In the genomic region with DNA sequence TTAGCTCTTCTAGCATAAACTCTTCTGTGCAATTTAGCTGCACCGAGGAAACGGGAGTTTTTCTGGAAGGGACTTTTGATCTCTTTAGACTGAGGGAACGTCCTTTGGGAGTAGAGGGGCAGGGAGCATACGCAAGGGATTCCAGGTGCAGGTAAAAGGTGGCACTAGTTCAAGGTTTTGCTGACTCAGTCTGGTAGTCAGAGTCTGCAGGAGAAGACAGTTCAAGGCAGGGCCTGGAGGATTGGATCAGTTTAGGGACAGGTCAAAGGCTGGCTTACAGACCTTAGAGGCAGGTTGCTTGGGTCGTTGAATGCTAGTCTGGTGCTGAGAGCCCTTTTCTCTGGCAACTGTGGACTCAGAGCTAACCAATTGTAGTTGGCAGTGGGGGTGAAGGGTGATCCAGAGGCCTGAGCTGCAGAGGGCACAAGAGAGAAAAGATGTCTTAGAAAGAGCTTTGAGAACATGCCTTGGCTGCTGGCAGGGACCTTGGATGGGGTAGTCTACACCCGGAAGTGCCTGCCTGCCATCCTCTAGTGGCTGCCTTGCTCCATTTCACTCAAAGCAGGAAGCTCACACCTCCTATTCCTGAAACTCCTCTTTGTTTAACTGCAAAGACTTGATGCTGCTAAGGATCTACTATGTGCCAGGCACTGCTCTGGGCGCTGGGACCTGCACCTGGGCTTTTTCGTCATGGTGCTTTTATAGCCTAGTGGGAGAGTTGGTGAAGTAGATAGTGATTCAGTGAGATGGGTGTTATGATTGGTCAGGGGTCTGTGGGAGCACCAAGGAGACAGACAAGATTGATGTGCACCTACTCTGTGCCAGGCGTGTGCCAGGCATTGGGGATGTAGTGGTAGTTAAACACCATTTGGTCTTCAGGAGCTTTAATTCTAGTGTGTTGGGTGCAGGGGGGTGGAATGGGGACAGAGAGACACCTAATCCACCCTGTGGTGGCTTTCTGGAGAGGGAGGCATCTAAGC, we compare ENCODE assay signal across 8 cellular contexts. TPM values are rescaled to one million over a fixed set of nuclear protein-coding genes. Genes with fewer than 3 reads are reported as not detected.
DNase-seq lines count a peak whose midpoint lies in the region; ATAC-seq, FAIRE-seq and TF ChIP-seq lines count a peak whose summit lies in the region.

No MANE protein-coding gene starts in this region.

- H3K36me3 Mint-ChIP-seq in activated CD8-positive, alpha-beta T cell treated with anti-CD3 and anti-CD28 coated beads, Interleukin-2, amount 10 ng/mL, durations not matched to agents 7 days and 5 days (ENCODE audit: low read depth): peaks cover 35% of the 10 kb centered on the region

- H3K9me3 ChIP-seq in HepG2 (ENCODE audit: low read length) (peaks cover 17% of the 10 kb centered on the region), pancreas (no peaks in the 10 kb centered on the region)

- no peaks in the 10 kb centered on the region for H3K79me2 ChIP-seq in HepG2 (ENCODE audit: insufficient read depth, low read length)

- H3K36me3 ChIP-seq in HepG2 (replicated peaks in 1 of 2; ENCODE audit: control insufficient read depth in 1 of 2, insufficient read depth in 2 of 2, low read length in 2 of 2) (no peaks in the 10 kb centered on the region), pancreas (no peaks in the 10 kb centered on the region)

- H3K4me3 Mint-ChIP-seq in activated CD8-positive, alpha-beta T cell treated with anti-CD3 and anti-CD28 coated beads, Interleukin-2, amount 10 ng/mL, durations not matched to agents 7 days and 5 days: peak overlapping the region; percentile 97

- peaks cover 65% of the 10 kb centered on the region for H3K4me1 Mint-ChIP-seq in activated CD8-positive, alpha-beta T cell treated with anti-CD3 and anti-CD28 coated beads, Interleukin-2, amount 10 ng/mL, durations not matched to agents 7 days and 5 days (ENCODE audit: low read depth)

- H3K4me2 ChIP-seq in HepG2 (ENCODE audit: low read depth, low read length): no peak overlapping the region

- no peak for TF ChIP-seq POLR2A in HepG2 (IDR thresholded peaks at IDR 0.05; ENCODE audit: insufficient read depth in 1 of 2, low read depth in 2 of 2, low read length in 2 of 2)

- no peak for TF ChIP-seq RAD21 in HepG2 (CRISPR knock-in tag; IDR thresholded peaks at IDR 0.05)

- 56% methylated on average over 9 of the region's 9 CpGs for whole genome bisulfite sequencing in HepG2 (ENCODE audit: low lambda C conversion rate)
- WGBS in pancreas, 2 donors: 59 to 63% methylated on average over 9 of the region's 9 CpGs

- DNase-seq in AG04449 (ENCODE audit: low read depth, low spot score): no peak
- DNase-seq in GM19239 (ENCODE audit: insufficient read length, low spot score): peak; percentile 37
- peak; percentile 63 for DNase-seq in activated CD8-positive, alpha-beta T cell treated with anti-CD3 and anti-CD28 coated beads, Interleukin-2, amount 10 ng/mL, durations not matched to agents 7 days and 5 days
- no peak for DNase-seq in HepG2 (ENCODE audit: low spot score)
- no peak for DNase-seq in pancreas
- DNase-seq in activated CD4-positive, CD25-positive, alpha-beta regulatory T cell treated with anti-CD3 and anti-CD28 coated beads, Interleukin-2, amount 50 U/mL, for 72 hours: no peak
- DNase-seq in T-helper 9 cell: no peak

- H3K27ac ChIP-seq in HepG2 (ENCODE audit: extremely low read length, insufficient read depth, low read length) (no peak overlapping the region), pancreas (peak overlapping the region in 1 of 4 donors; percentile 93)

- H3K4me1 ChIP-seq in HepG2 (ENCODE audit: insufficient read depth, low read length) (peaks cover 14% of the 10 kb centered on the region), pancreas (peaks cover 13 to 20% (median 15%) of the 10 kb centered on the region in 3 donors)

- no TSS peak for BruUV-seq in HepG2 (replicated peaks; lab: Mats Ljungman, UMichigan)

- H3K27me3 ChIP-seq in HepG2 (ENCODE audit: control insufficient read depth in 1 of 2, insufficient read depth in 2 of 2, low read length in 2 of 2) (no peaks in the 10 kb centered on the region), pancreas (no peaks in the 10 kb centered on the region)

- no peak overlapping the region for H3K9ac ChIP-seq in HepG2 (ENCODE audit: insufficient read depth, low read depth, low read length)

- peak overlapping the region; percentile 98 for H3K27ac Mint-ChIP-seq in activated CD8-positive, alpha-beta T cell treated with anti-CD3 and anti-CD28 coated beads, Interleukin-2, amount 10 ng/mL, durations not matched to agents 7 days and 5 days

- no peak for ATAC-seq in activated CD8-positive, alpha-beta T cell treated with anti-CD3 and anti-CD28 coated beads, Interleukin-2, amount 10 ng/mL, durations not matched to agents 7 days and 5 days
- ATAC-seq in HepG2 (no peak), pancreas (no peak), HG03469 (IDR thresholded peaks at IDR 0.05; ENCODE audit: unreplicated experiment) (no peak)

- intact Hi-C loops in HepG2 (cut with micrococcal nuclease; ENCODE audit: unreplicated experiment) (no loop called here), pancreas (cut with DNase I) (no loop called here)

- in situ Hi-C loops in HepG2 (cut with HindIII; ENCODE audit: extremely low pct_ligation_motif_present, low pct_unique_long_range_greater_than_20kb): no loop called here

- TF ChIP-seq CTCF in AG04449 (IDR thresholded peaks at IDR 0.05; ENCODE audit: insufficient read depth, low read length, missing control alignments) (no peak), HepG2 (CRISPR knock-in tag; IDR thresholded peaks at IDR 0.05) (no peak), pancreas (IDR thresholded peaks at IDR 0.05) (no peak)

- peak; percentile 93 for FAIRE-seq in GM19239 (lab: Jason Lieb, UNC)
- no peak for FAIRE-seq in HepG2 (lab: Jason Lieb, UNC)
- FAIRE-seq in pancreas (lab: Jason Lieb, UNC): no peak

- TF ChIP-seq EP300 in HepG2 (IDR thresholded peaks at IDR 0.05; ENCODE audit: low read depth in 2 of 2, low read length in 2 of 2): no peak
- TF ChIP-seq EP300 in HepG2 (CRISPR knock-in tag; IDR thresholded peaks at IDR 0.05; ENCODE audit: borderline replicate concordance): no peak

- CTCF ChIA-PET in AG04449 (lab: Yijun Ruan, JAX) (interaction anchor here (1.0 to 3.5 kb wide), 14 partner anchors 7 to 785 kb away, joined by 3 to 26 read pairs (median 5); a partner anchor contains a TSS), HepG2 (lab: Yijun Ruan, JAX; ENCODE audit: low intra/inter-chr PET ratio, low total read pairs) (no interaction called here)
- CTCF ChIA-PET in activated CD8-positive, alpha-beta T cell treated with anti-CD3 and anti-CD28 coated beads, Interleukin-2, amount 10 ng/mL, durations not matched to agents 7 days and 5 days (lab: Charles Lee): interaction anchor here (0.7 to 5.5 kb wide), 12 partner anchors 11 to 1209 kb away, joined by 3 to 39 read pairs (median 4); a partner anchor contains a TSS

- H3K4me3 ChIP-seq in AG04449 (ENCODE audit: low read depth, low read length) (peak overlapping the region; percentile 25), HepG2 (replicated peaks in 1 of 3; ENCODE audit: insufficient read depth in 1 of 3, low read depth in 2 of 3, low read length in 3 of 3) (no peak overlapping the region), pancreas (peak overlapping the region in 1 of 4 donors; percentile 60)

- no peaks in the 10 kb centered on the region for H4K20me1 ChIP-seq in HepG2 (ENCODE audit: insufficient read depth, low read length)

- no peaks in the 10 kb centered on the region for H3K9me3 Mint-ChIP-seq in activated CD8-positive, alpha-beta T cell treated with anti-CD3 and anti-CD28 coated beads, Interleukin-2, amount 10 ng/mL, durations not matched to agents 7 days and 5 days (ENCODE audit: insufficient read depth)

- POLR2A ChIA-PET in AG04449 (lab: Yijun Ruan, JAX) (no interaction called here), HepG2 (lab: Yijun Ruan, JAX) (no interaction called here)
- POLR2A ChIA-PET in activated CD8-positive, alpha-beta T cell treated with anti-CD3 and anti-CD28 coated beads, Interleukin-2, amount 10 ng/mL, durations not matched to agents 7 days and 5 days (lab: Charles Lee): interaction anchor here (0.7 to 4.7 kb wide), 11 partner anchors 9 to 246 kb away, joined by 3 to 37 read pairs (median 5); a partner anchor contains a TSS

- H2AFZ ChIP-seq in HepG2 (ENCODE audit: low read length): no peak overlapping the region

- H3K27me3 Mint-ChIP-seq in activated CD8-positive, alpha-beta T cell treated with anti-CD3 and anti-CD28 coated beads, Interleukin-2, amount 10 ng/mL, durations not matched to agents 7 days and 5 days (ENCODE audit: low read depth): no peaks in the 10 kb centered on the region

RNA-seq across cellular contexts. Expression of a gene that starts 17.1 kb away (rescaled TPM):
- total RNA-seq in activated CD8-positive, alpha-beta T cell treated with anti-CD3 and anti-CD28 coated beads, Interleukin-2, amount 10 ng/mL, durations not matched to agents 7 days and 5 days: 10 to 100 TPM; 23.6 to 26.3 TPM
- 0.04 TPM in 1 of 2 replicates, not detected in the other for total RNA-seq in HepG2 (2016; rRNA removed; fragmentation: Illumina TruSeq; extraction: Trizol)
- not detected in 2 replicates for total RNA-seq in HepG2 (2016; cell fraction: cytosol; rRNA removed; fragmentation: Illumina TruSeq; extraction: Trizol; ENCODE audit: low read depth)
- total RNA-seq in HepG2 (2016; cell fraction: insoluble cytoplasmic fraction; rRNA removed; fragmentation: Illumina TruSeq; extraction: Trizol): 0.03 and 0.06 TPM in 2 replicates
- total RNA-seq in HepG2 (2016; cell fraction: membrane; rRNA removed; fragmentation: Illumina TruSeq; extraction: Trizol): 0.03 TPM in 2 replicates
- total RNA-seq in HepG2 (2016; cell fraction: nucleus; rRNA removed; fragmentation: Illumina TruSeq; extraction: Trizol): 0.22 TPM in 2 replicates
- polyA plus RNA-seq in HepG2 (2011; rRNA removed): under 0.01 TPM in 1 of 2 replicates, not detected in the other
- 0.01 TPM in 1 of 2 replicates, not detected in the other for polyA plus RNA-seq in HepG2 (2011; cell fraction: cytosol; rRNA removed)
- 0.02 and 0.03 TPM in 2 replicates for polyA plus RNA-seq in HepG2 (2011; cell fraction: nucleus; rRNA removed)
- not detected in 2 replicates for polyA plus RNA-seq in HepG2 (2012)
- polyA plus RNA-seq in HepG2 (2016; cell fraction: cytosol; fragmentation: Illumina TruSeq; extraction: Trizol; ENCODE audit: low read depth): not detected in 2 replicates
- polyA plus RNA-seq in HepG2 (2016; cell fraction: insoluble cytoplasmic fraction; fragmentation: Illumina TruSeq; extraction: Trizol; ENCODE audit: low read depth): not detected in 2 replicates
- polyA plus RNA-seq in HepG2 (2016; cell fraction: membrane; fragmentation: Illumina TruSeq; extraction: Trizol; ENCODE audit: low read depth): not detected in 2 replicates
- polyA plus RNA-seq in HepG2 (2016; cell fraction: nucleus; fragmentation: Illumina TruSeq; extraction: Trizol; ENCODE audit: insufficient read depth, low read depth): not detected in 2 replicates
- polyA minus RNA-seq in HepG2 (2011; rRNA and poly(A)+ RNA removed; ENCODE audit: low replicate concordance): 0.02 and 0.14 TPM in 2 replicates
- not detected in 2 replicates for polyA minus RNA-seq in HepG2 (2011; cell fraction: cytosol; rRNA and poly(A)+ RNA removed)
- polyA minus RNA-seq in HepG2 (2011; cell fraction: nucleus; rRNA and poly(A)+ RNA removed): 0.13 and 0.25 TPM in 2 replicates
- total RNA-seq in pancreas: under 1 TPM; 0.35 to 0.78 (median 0.60) TPM
- polyA plus RNA-seq in pancreas: under 1 TPM; 0.28 to 0.42 TPM

RNA-seq across cellular contexts. Expression of a gene that starts 52.7 kb away (rescaled TPM):
- not detected for total RNA-seq in activated CD8-positive, alpha-beta T cell treated with anti-CD3 and anti-CD28 coated beads, Interleukin-2, amount 10 ng/mL, durations not matched to agents 7 days and 5 days
- total RNA-seq in HepG2 (2016; rRNA removed; fragmentation: Illumina TruSeq; extraction: Trizol): not detected in 2 replicates
- total RNA-seq in HepG2 (2016; cell fraction: cytosol; rRNA removed; fragmentation: Illumina TruSeq; extraction: Trizol; ENCODE audit: low read depth): not detected in 2 replicates
- not detected in 2 replicates for total RNA-seq in HepG2 (2016; cell fraction: insoluble cytoplasmic fraction; rRNA removed; fragmentation: Illumina TruSeq; extraction: Trizol)
- total RNA-seq in HepG2 (2016; cell fraction: membrane; rRNA removed; fragmentation: Illumina TruSeq; extraction: Trizol): not detected in 2 replicates
- not detected in 2 replicates for total RNA-seq in HepG2 (2016; cell fraction: nucleus; rRNA removed; fragmentation: Illumina TruSeq; extraction: Trizol)
- not detected in 2 replicates for polyA plus RNA-seq in HepG2 (2011; rRNA removed)
- polyA plus RNA-seq in HepG2 (2011; cell fraction: cytosol; rRNA removed): not detected in 2 replicates
- not detected in 2 replicates for polyA plus RNA-seq in HepG2 (2011; cell fraction: nucleus; rRNA removed)
- polyA plus RNA-seq in HepG2 (2012): not detected in 2 replicates
- polyA plus RNA-seq in HepG2 (2016; cell fraction: cytosol; fragmentation: Illumina TruSeq; extraction: Trizol; ENCODE audit: low read depth): not detected in 2 replicates
- polyA plus RNA-seq in HepG2 (2016; cell fraction: insoluble cytoplasmic fraction; fragmentation: Illumina TruSeq; extraction: Trizol; ENCODE audit: low read depth): not detected in 2 replicates
- not detected in 2 replicates for polyA plus RNA-seq in HepG2 (2016; cell fraction: membrane; fragmentation: Illumina TruSeq; extraction: Trizol; ENCODE audit: low read depth)
- not detected in 2 replicates for polyA plus RNA-seq in HepG2 (2016; cell fraction: nucleus; fragmentation: Illumina TruSeq; extraction: Trizol; ENCODE audit: insufficient read depth, low read depth)
- polyA minus RNA-seq in HepG2 (2011; rRNA and poly(A)+ RNA removed; ENCODE audit: low replicate concordance): not detected in 2 replicates
- not detected in 2 replicates for polyA minus RNA-seq in HepG2 (2011; cell fraction: cytosol; rRNA and poly(A)+ RNA removed)
- not detected in 2 replicates for polyA minus RNA-seq in HepG2 (2011; cell fraction: nucleus; rRNA and poly(A)+ RNA removed)
- total RNA-seq in pancreas: under 1 TPM in 1 of 6 donors, not detected in 5; 0.19 TPM
- not detected for polyA plus RNA-seq in pancreas

RNA-seq across cellular contexts. Expression of a gene that starts 56.7 kb away (rescaled TPM):
- total RNA-seq in activated CD8-positive, alpha-beta T cell treated with anti-CD3 and anti-CD28 coated beads, Interleukin-2, amount 10 ng/mL, durations not matched to agents 7 days and 5 days: not detected
- total RNA-seq in HepG2 (2016; rRNA removed; fragmentation: Illumina TruSeq; extraction: Trizol) (not detected in 2 replicates), pancreas (under 1 TPM in 3 of 6 donors, not detected in 3; 0.20 to 0.66 (median 0.34) TPM)
- not detected in 2 replicates for total RNA-seq in HepG2 (2016; cell fraction: cytosol; rRNA removed; fragmentation: Illumina TruSeq; extraction: Trizol; ENCODE audit: low read depth)
- not detected in 2 replicates for total RNA-seq in HepG2 (2016; cell fraction: insoluble cytoplasmic fraction; rRNA removed; fragmentation: Illumina TruSeq; extraction: Trizol)
- total RNA-seq in HepG2 (2016; cell fraction: membrane; rRNA removed; fragmentation: Illumina TruSeq; extraction: Trizol): not detected in 2 replicates
- not detected in 2 replicates for total RNA-seq in HepG2 (2016; cell fraction: nucleus; rRNA removed; fragmentation: Illumina TruSeq; extraction: Trizol)
- polyA plus RNA-seq in HepG2 (2011; rRNA removed) (not detected in 2 replicates), pancreas (under 1 TPM; 0.14 to 0.38 TPM)
- polyA plus RNA-seq in HepG2 (2011; cell fraction: cytosol; rRNA removed): not detected in 2 replicates
- not detected in 2 replicates for polyA plus RNA-seq in HepG2 (2011; cell fraction: nucleus; rRNA removed)
- polyA plus RNA-seq in HepG2 (2012): not detected in 2 replicates
- polyA plus RNA-seq in HepG2 (2016; cell fraction: cytosol; fragmentation: Illumina TruSeq; extraction: Trizol; ENCODE audit: low read depth): not detected in 2 replicates
- not detected in 2 replicates for polyA plus RNA-seq in HepG2 (2016; cell fraction: insoluble cytoplasmic fraction; fragmentation: Illumina TruSeq; extraction: Trizol; ENCODE audit: low read depth)
- polyA plus RNA-seq in HepG2 (2016; cell fraction: membrane; fragmentation: Illumina TruSeq; extraction: Trizol; ENCODE audit: low read depth): not detected in 2 replicates
- polyA plus RNA-seq in HepG2 (2016; cell fraction: nucleus; fragmentation: Illumina TruSeq; extraction: Trizol; ENCODE audit: insufficient read depth, low read depth): not detected in 2 replicates
- not detected in 2 replicates for polyA minus RNA-seq in HepG2 (2011; rRNA and poly(A)+ RNA removed; ENCODE audit: low replicate concordance)
- not detected in 2 replicates for polyA minus RNA-seq in HepG2 (2011; cell fraction: cytosol; rRNA and poly(A)+ RNA removed)
- not detected in 2 replicates for polyA minus RNA-seq in HepG2 (2011; cell fraction: nucleus; rRNA and poly(A)+ RNA removed)

Comparison
In these comparisons a context has a peak if more than half of its experiments do, and no peak if none do; other contexts are left out.
1. DNase-seq: peak in GM19239 (single experiment) and activated CD8-positive, alpha-beta T cell treated with anti-CD3 and anti-CD28 coated beads, Interleukin-2, amount 10 ng/mL, durations not matched to agents 7 days and 5 days (single experiment); none in AG04449 (single experiment), HepG2 (single experiment), pancreas (0 of 6), activated CD4-positive, CD25-positive, alpha-beta regulatory T cell treated with anti-CD3 and anti-CD28 coated beads, Interleukin-2, amount 50 U/mL, for 72 hours (single experiment) and T-helper 9 cell (single experiment).
2. RNA of a gene that starts 17.1 kb away (total RNA-seq): 23.6 to 26.3 TPM in activated CD8-positive, alpha-beta T cell treated with anti-CD3 and anti-CD28 coated beads, Interleukin-2, amount 10 ng/mL, durations not matched to agents 7 days and 5 days; 0.35 to 0.78 TPM in pancreas and 0.03 to 0.22 TPM in HepG2; every median in the first group is over 10 times any median in the second.